ENCODE assay signal across 15 cellular contexts in the genomic region with DNA sequence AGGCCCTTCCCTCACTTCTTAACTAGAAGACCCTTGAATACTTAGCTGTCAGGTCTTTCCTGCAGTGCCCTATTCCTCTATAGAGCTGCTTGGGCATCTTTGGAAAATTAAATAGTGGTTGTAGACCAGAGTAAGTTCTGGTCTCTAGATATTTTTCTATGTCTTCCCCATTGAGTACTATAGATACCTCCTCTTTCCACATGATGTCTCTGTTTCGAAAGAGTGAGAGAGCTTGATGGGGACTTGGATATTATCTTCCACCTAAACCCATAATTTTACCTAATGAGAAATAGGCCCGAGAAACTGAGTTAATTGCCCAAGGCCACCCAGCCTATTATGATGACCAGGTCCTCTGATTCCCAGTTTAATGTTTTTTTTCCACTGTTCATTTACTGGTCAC.
"Had no signal": no experiment of that assay in that cellular context is flagged by ENCODE, and none has a peak within 500 bp of the region (broad histone marks: within the 10 kb centered on the region; RNA-seq: fewer than 3 reads in every experiment).

No MANE protein-coding gene starts in this region.

- H3K4me2 ChIP-seq: neural progenitor cell had no signal

- ATAC-seq: gastrocnemius medialis, heart left ventricle, left lobe of liver, psoas muscle, right cardiac atrium had no signal

- H3K27ac ChIP-seq: gastrocnemius medialis, heart left ventricle, neural progenitor cell, psoas muscle, thyroid gland, WERI-Rb-1 had no signal

- DNase-seq: activated CD4-positive, alpha-beta T cell treated with anti-CD3 and anti-CD28 coated beads, Interleukin-2, amount 50 U/mL, for 48 hours; activated gamma-delta T cell treated with Interleukin-2 at 50 U/mL for 16 hours; aorta; cortex of kidney; gastrocnemius medialis; heart left ventricle; kidney; psoas muscle; right cardiac atrium; stimulated activated CD4-positive, alpha-beta T cell treated with anti-CD3 and anti-CD28 coated beads, Interleukin-2, amount 100 ng/mL, for 24 hours; stimulated activated naive CD4-positive, alpha-beta T cell treated with Interleukin-2 at 50 U/mL for 16 hours; thyroid gland; WERI-Rb-1 had no signal

- H3K9me3 Mint-ChIP-seq: neural progenitor cell had no signal

- H3K4me3 Mint-ChIP-seq: neural progenitor cell had no signal

- H2AFZ ChIP-seq: neural progenitor cell had no signal

- H3K27ac Mint-ChIP-seq: neural progenitor cell had no signal

- H3K27me3 ChIP-seq: gastrocnemius medialis, heart left ventricle, neural progenitor cell, thyroid gland had no signal

- H3K9ac ChIP-seq: neural progenitor cell had no signal

- H3K4me1 ChIP-seq: gastrocnemius medialis, heart left ventricle, neural progenitor cell, psoas muscle, thyroid gland had no signal

- H3K36me3 ChIP-seq: gastrocnemius medialis, heart left ventricle, neural progenitor cell, thyroid gland, WERI-Rb-1 had no signal

- H3K36me3 Mint-ChIP-seq: neural progenitor cell had no signal

- H3K9me3 ChIP-seq: gastrocnemius medialis, psoas muscle, thyroid gland had no signal

- H3K4me3 ChIP-seq: gastrocnemius medialis, heart left ventricle, neural progenitor cell, psoas muscle, thyroid gland had no signal
